10 cellular contexts compared by ENCODE assay signal in genomic region chr1:234613992-234614584, GRCh38. TPM values are rescaled to one million over a fixed set of nuclear protein-coding genes. Genes with fewer than 3 reads are reported as not detected.
A peak's percentile ranks its signal among the peaks of the same experiment; 100 is the strongest.
DNase-seq lines count a peak whose midpoint lies in the region; ATAC-seq and TF ChIP-seq lines count a peak whose summit lies in the region.
"Had no signal": no experiment of that assay in that cellular context is flagged by ENCODE, and none has a peak within 500 bp of the region (broad histone marks: within the 10 kb centered on the region; RNA-seq: fewer than 3 reads in every experiment).

No MANE protein-coding gene starts in this region.

- no peaks in the 10 kb centered on the region for H3K36me3 Mint-ChIP-seq in activated CD4-positive, alpha-beta T cell treated with anti-CD3 and anti-CD28 coated beads, Interleukin-2, amount 10 ng/mL, durations not matched to agents 7 days and 5 days (ENCODE audit: low read depth)

- no peaks in the 10 kb centered on the region for H3K27me3 ChIP-seq in adrenal gland
- H3K27me3 ChIP-seq in left lung: no peaks in the 10 kb centered on the region
- H3K27me3 ChIP-seq in thyroid gland: no peaks in the 10 kb centered on the region

- TF ChIP-seq POLR2A in adrenal gland (IDR thresholded peaks at IDR 0.05): no peak
- no peak for TF ChIP-seq POLR2A in thyroid gland (IDR thresholded peaks at IDR 0.05)

- POLR2A ChIA-PET in activated CD4-positive, alpha-beta T cell treated with anti-CD3 and anti-CD28 coated beads, Interleukin-2, amount 10 ng/mL, durations not matched to agents 7 days and 5 days (lab: Charles Lee): no interaction called here

- no peaks in the 10 kb centered on the region for H3K9me3 Mint-ChIP-seq in activated CD4-positive, alpha-beta T cell treated with anti-CD3 and anti-CD28 coated beads, Interleukin-2, amount 10 ng/mL, durations not matched to agents 7 days and 5 days

- intact Hi-C loops in adrenal gland (cut with DNase I) (loop anchor here (5.0 kb wide), 2 partner anchors 108 to 363 kb away; no protein-coding TSS in a partner anchor), left lung (cut with DNase I) (loop anchor here in 1 of 2 donors (5.0 kb wide), 2 partner anchors 108 to 468 kb away; no protein-coding TSS in a partner anchor), thyroid gland (cut with DNase I) (loop anchor here (5.0 to 10.0 kb wide), 2 partner anchors 371 to 468 kb away; no protein-coding TSS in a partner anchor)

- no peak for DNase-seq in activated CD4-positive, alpha-beta T cell treated with anti-CD3 and anti-CD28 coated beads, Interleukin-2, amount 10 ng/mL, durations not matched to agents 7 days and 5 days
- DNase-seq in activated CD4-positive, alpha-beta T cell treated with anti-CD3 and anti-CD28 coated beads, Interleukin-2, amount 50 U/mL, for 48 hours: no peak
- DNase-seq in adrenal gland (no peak), left lung (no peak), thyroid gland (no peak), dermis blood vessel endothelial cell (no peak)
- DNase-seq: activated CD4-positive, alpha-beta T cell treated with anti-CD3 and anti-CD28 coated beads for 1 hour; KBM-7 had no signal

- peaks cover 42% of the 10 kb centered on the region for H3K4me1 Mint-ChIP-seq in activated CD4-positive, alpha-beta T cell treated with anti-CD3 and anti-CD28 coated beads, Interleukin-2, amount 10 ng/mL, durations not matched to agents 7 days and 5 days

- no peaks in the 10 kb centered on the region for H3K27me3 Mint-ChIP-seq in activated CD4-positive, alpha-beta T cell treated with anti-CD3 and anti-CD28 coated beads, Interleukin-2, amount 10 ng/mL, durations not matched to agents 7 days and 5 days

- H3K4me1 ChIP-seq in adrenal gland (replicated peaks in 1 of 2): peaks cover 31 to 35% of the 10 kb centered on the region in 2 donors
- peaks cover 21 to 62% of the 10 kb centered on the region in 2 donors for H3K4me1 ChIP-seq in left lung
- peaks cover 47 to 60% of the 10 kb centered on the region in 2 donors for H3K4me1 ChIP-seq in thyroid gland

- H3K9me3 ChIP-seq in adrenal gland (replicated peaks in 1 of 3) (no peaks in the 10 kb centered on the region), left lung (no peaks in the 10 kb centered on the region), thyroid gland (no peaks in the 10 kb centered on the region)

- peak overlapping the region; percentile 97 to 100 (median 100) for H3K27ac ChIP-seq in adrenal gland
- peak overlapping the region; percentile 95 to 98 for H3K27ac ChIP-seq in left lung
- H3K27ac ChIP-seq in thyroid gland: peak overlapping the region; percentile 99 to 100 (median 100)

- H3K27ac Mint-ChIP-seq in activated CD4-positive, alpha-beta T cell treated with anti-CD3 and anti-CD28 coated beads, Interleukin-2, amount 10 ng/mL, durations not matched to agents 7 days and 5 days: peak overlapping the region; percentile 41

- CTCF ChIA-PET in activated CD4-positive, alpha-beta T cell treated with anti-CD3 and anti-CD28 coated beads, Interleukin-2, amount 10 ng/mL, durations not matched to agents 7 days and 5 days (lab: Charles Lee): interaction anchor here (1.0 to 1.5 kb wide), 3 partner anchors 18 to 470 kb away, joined by 3 to 5 read pairs (median 4); no protein-coding TSS in a partner anchor

- no peaks in the 10 kb centered on the region for H3K36me3 ChIP-seq in adrenal gland (replicated peaks in 1 of 2)
- H3K36me3 ChIP-seq in left lung: no peaks in the 10 kb centered on the region
- H3K36me3 ChIP-seq in thyroid gland: peaks cover 0 to 1% of the 10 kb centered on the region in 2 donors

- ATAC-seq in left lung: no peak
- ATAC-seq in GM18519 (IDR thresholded peaks at IDR 0.05; ENCODE audit: low FRiP score, unreplicated experiment): no peak
- ATAC-seq in GM21390 (IDR thresholded peaks at IDR 0.05; ENCODE audit: unreplicated experiment): no peak

- no peak overlapping the region for H3K4me3 Mint-ChIP-seq in activated CD4-positive, alpha-beta T cell treated with anti-CD3 and anti-CD28 coated beads, Interleukin-2, amount 10 ng/mL, durations not matched to agents 7 days and 5 days

- WGBS in adrenal gland, 4 donors: 35 to 52% (median 44%) methylated on average over 2 of the region's 2 CpGs
- WGBS in thyroid gland, 2 donors: 44 to 54% methylated on average over 2 of the region's 2 CpGs

- TF ChIP-seq CTCF in adrenal gland (IDR thresholded peaks at IDR 0.05) (no peak), left lung (IDR thresholded peaks at IDR 0.05) (no peak), thyroid gland (IDR thresholded peaks at IDR 0.05) (no peak)

- H3K4me3 ChIP-seq in adrenal gland: no peak overlapping the region
- H3K4me3 ChIP-seq in left lung: no peak overlapping the region
- H3K4me3 ChIP-seq in thyroid gland (replicated peaks in 1 of 3): no peak overlapping the region

RNA-seq across cellular contexts. Expression of gene IRF2BP2, which starts 4.1 kb away (rescaled TPM):
- total RNA-seq in activated CD4-positive, alpha-beta T cell treated with anti-CD3 and anti-CD28 coated beads, Interleukin-2, amount 10 ng/mL, durations not matched to agents 7 days and 5 days: 10 to 100 TPM; 83.0 to 95.0 TPM
- 100 to 1,000 TPM in 4 of 8 donors, 10 to 100 TPM in 4; 66.5 to 182 (median 102) TPM for total RNA-seq in adrenal gland
- polyA plus RNA-seq in adrenal gland: 10 to 100 TPM; 47.2 to 87.6 (median 67.4) TPM
- total RNA-seq in left lung: 100 to 1,000 TPM; 114 to 135 TPM
- 100 to 1,000 TPM; 106 to 125 (median 115) TPM for total RNA-seq in thyroid gland
- 104 and 115 TPM in 2 replicates for total RNA-seq in dermis blood vessel endothelial cell
